In the genomic region with DNA sequence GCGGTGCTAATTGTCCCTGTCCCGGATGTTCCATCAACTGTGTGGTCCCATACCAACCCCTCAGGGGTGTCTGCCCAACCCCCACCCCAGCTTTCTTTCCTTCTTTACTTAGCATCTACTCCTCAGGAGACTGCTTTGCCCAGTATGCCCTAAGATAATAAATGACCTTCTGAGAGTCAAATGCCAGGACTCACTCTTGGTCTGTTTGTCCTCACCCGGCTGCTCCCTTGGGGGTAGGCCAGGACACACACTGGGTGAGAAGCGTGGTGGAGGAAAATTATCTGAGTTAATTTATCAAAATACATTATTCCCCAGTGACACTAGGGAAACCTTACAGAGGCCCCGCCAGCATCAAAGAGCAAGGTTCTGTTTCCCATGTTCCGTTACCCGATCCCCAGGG, we compare ENCODE assay signal across 33 cellular contexts.
"Had no signal": no experiment of that assay in that cellular context is flagged by ENCODE, and none has a peak within 500 bp of the region (broad histone marks: within the 10 kb centered on the region; RNA-seq: fewer than 3 reads in every experiment).

No MANE protein-coding gene starts in this region.

- H3K9me3 ChIP-seq: adrenal gland had no signal

- ATAC-seq: activated CD8-positive, alpha-beta T cell treated with anti-CD3 and anti-CD28 coated beads for 36 hours; activated naive CD4-positive, alpha-beta T cell treated with anti-CD3 and anti-CD28 coated beads, Interleukin-2, amount 50 U/mL, for 72 hours; activated T-cell treated with anti-CD3 and anti-CD28 coated beads, Interleukin-2, amount 50 U/mL, for 4 hours; activated T-cell treated with anti-CD3 and anti-CD28 coated beads, Interleukin-2, amount 50 U/mL, for 72 hours; activated T-helper 17 cell treated with anti-CD3 and anti-CD28 coated beads, Interleukin-2, amount 50 U/mL, for 72 hours; body of pancreas had no signal

- H3K27ac ChIP-seq: adrenal gland, body of pancreas, brain microvascular endothelial cell, breast epithelium, VCaP had no signal

- DNase-seq: activated B cell treated with CpG ODN at 0.5 μM for 24 hours; activated CD4-positive, alpha-beta memory T cell treated with anti-CD3 and anti-CD28 coated beads for 36 hours; activated CD4-positive, alpha-beta T cell treated with anti-CD3 and anti-CD28 coated beads for 4 hours; activated CD4-positive, alpha-beta T cell treated with anti-CD3 and anti-CD28 coated beads, Interleukin-2, amount 10 ng/mL, durations not matched to agents 24 days and 14 days; activated CD4-positive, alpha-beta T cell treated with anti-CD3 and anti-CD28 coated beads, Interleukin-2, amount 50 U/mL, for 1 hour; activated CD4-positive, alpha-beta T cell treated with anti-CD3 and anti-CD28 coated beads, Interleukin-2, amount 50 U/mL, for 4 hours; activated CD4-positive, CD25-positive, alpha-beta regulatory T cell treated with anti-CD3 and anti-CD28 coated beads, Interleukin-2, amount 50 U/mL, for 72 hours; activated CD8-positive, alpha-beta memory T cell treated with anti-CD3 and anti-CD28 coated beads, Interleukin-2, amount 50 U/mL, for 4 hours; activated CD8-positive, alpha-beta T cell treated with anti-CD3 and anti-CD28 coated beads for 36 hours; activated effector memory CD4-positive, alpha-beta T cell treated with anti-CD3 and anti-CD28 coated beads, Interleukin-2, amount 50 U/mL, for 16 hours; activated gamma-delta T cell treated with Interleukin-2 at 50 U/mL for 16 hours; activated naive CD4-positive, alpha-beta T cell; activated naive CD4-positive, alpha-beta T cell treated with anti-CD3 and anti-CD28 coated beads for 36 hours; activated naive CD4-positive, alpha-beta T cell treated with anti-CD3 and anti-CD28 coated beads, Interleukin-2, amount 50 U/mL, for 16 hours; activated naive CD8-positive, alpha-beta T cell treated with anti-CD3 and anti-CD28 coated beads for 36 hours; activated T-cell treated with anti-CD3 and anti-CD28 coated beads for 4 hours; activated T-cell treated with anti-CD3 and anti-CD28 coated beads, Interleukin-2, amount 50 U/mL, for 1 hour; activated T-cell treated with anti-CD3 and anti-CD28 coated beads, Interleukin-2, amount 50 U/mL, for 4 hours; activated T-cell treated with anti-CD3 and anti-CD28 coated beads, Interleukin-2, amount 50 U/mL, for 72 hours; adrenal gland; amniotic stem cell; aorta; body of pancreas; brain microvascular endothelial cell; caudate nucleus; cerebellar nuclear complex; T-helper 1 cell; T-helper 2 cell; T-helper 9 cell had no signal

- H3K36me3 ChIP-seq: adrenal gland, brain microvascular endothelial cell, breast epithelium had no signal

- H3K4me3 ChIP-seq: adrenal gland, body of pancreas, breast epithelium had no signal

- H3K27me3 ChIP-seq: adrenal gland, body of pancreas, brain microvascular endothelial cell, breast epithelium had no signal

- H3K4me1 ChIP-seq: adrenal gland, body of pancreas, breast epithelium had no signal
